1 cellular context compared by ENCODE assay signal in the genomic region with DNA sequence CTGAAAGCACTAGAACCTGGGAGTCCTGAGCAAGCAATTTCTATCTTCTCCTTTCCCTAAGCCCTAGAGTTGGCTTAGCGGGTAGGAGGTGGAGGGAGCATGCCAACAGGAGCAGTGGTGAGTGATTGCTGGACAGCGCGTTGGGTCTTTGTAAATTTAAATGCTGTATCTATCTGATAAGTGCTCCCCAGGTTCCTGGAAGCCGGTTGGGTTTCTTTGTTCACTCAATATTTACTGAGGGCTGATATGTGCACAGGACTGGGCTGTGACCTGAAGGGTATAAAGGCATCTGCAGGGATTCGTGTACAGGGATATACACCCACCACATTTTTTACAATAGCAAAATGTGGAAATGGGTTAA.
A peak's percentile ranks its signal among the peaks of the same experiment; 100 is the strongest.
TF ChIP-seq lines count a peak whose summit lies in the region.

No MANE protein-coding gene starts in this region.

TF ChIP-seq in HepG2, 621 proteins besides CTCF, POLR2A, EP300 and RAD21 (continued from another document and continues in another):
- TF ChIP-seq ZNF160 (CRISPR knock-in tag; IDR thresholded peaks at IDR 0.05) (no peak), ZNF766 (CRISPR knock-in tag; IDR thresholded peaks at IDR 0.05; ENCODE audit: borderline replicate concordance) (no peak), HDAC1 (CRISPR knock-in tag; IDR thresholded peaks at IDR 0.05) (0 out of 2 replicates have a peak, but pooled peaks have one; percentile 7), GATAD2A (CRISPR knock-in tag; IDR thresholded peaks at IDR 0.05) (no peak), TEAD3 (CRISPR knock-in tag; optimal IDR thresholded peaks at IDR 0.05; ENCODE audit: borderline replicate concordance) (peak; percentile 3), MEIS1 (CRISPR knock-in tag; IDR thresholded peaks at IDR 0.05; ENCODE audit: borderline replicate concordance) (no peak), SP140L (CRISPR knock-in tag; IDR thresholded peaks at IDR 0.05; ENCODE audit: borderline replicate concordance) (no peak), FOXK2 (IDR thresholded peaks at IDR 0.05) (no peak), SETDB1 (CRISPR knock-in tag; IDR thresholded peaks at IDR 0.05; ENCODE audit: borderline replicate concordance) (no peak), ZNF44 (CRISPR knock-in tag; IDR thresholded peaks at IDR 0.05) (no peak), NFE2 (CRISPR knock-in tag; IDR thresholded peaks at IDR 0.05) (no peak), ZBTB20 (CRISPR knock-in tag; IDR thresholded peaks at IDR 0.05; ENCODE audit: borderline replicate concordance, low read depth) (no peak), ZNF12 (CRISPR knock-in tag; IDR thresholded peaks at IDR 0.05) (no peak), ZNF782 (CRISPR knock-in tag; IDR thresholded peaks at IDR 0.05; ENCODE audit: borderline replicate concordance) (no peak), SALL1 (CRISPR knock-in tag; IDR thresholded peaks at IDR 0.05) (no peak), ZNF878 (CRISPR knock-in tag; IDR thresholded peaks at IDR 0.05) (no peak), ZMAT3 (CRISPR knock-in tag; conservative IDR thresholded peaks at IDR 0.05) (0 out of 2 replicates have a peak, but pooled peaks have one; percentile 49), MBNL3 (CRISPR knock-in tag; conservative IDR thresholded peaks at IDR 0.05) (no peak), ESRRA (CRISPR knock-in tag; IDR thresholded peaks at IDR 0.05; ENCODE audit: low read depth) (no peak), HNRNPUL1 (IDR thresholded peaks at IDR 0.05; ENCODE audit: low read depth, low read length) (no peak), BORCS8-MEF2B (CRISPR knock-in tag; IDR thresholded peaks at IDR 0.05) (no peak), FOXA1 (IDR thresholded peaks at IDR 0.05) (no peak), FOXA1 (CRISPR knock-in tag; IDR thresholded peaks at IDR 0.05) (peak; percentile 21; the same call in 1 of the 2 replicates), ZNF546 (CRISPR knock-in tag; conservative IDR thresholded peaks at IDR 0.05) (no peak), GABPA (IDR thresholded peaks at IDR 0.05; ENCODE audit: low read depth, low read length) (no peak), GABPA (CRISPR knock-in tag; IDR thresholded peaks at IDR 0.05; ENCODE audit: low read depth) (no peak), SNAI1 (CRISPR knock-in tag; IDR thresholded peaks at IDR 0.05; ENCODE audit: borderline replicate concordance) (no peak), SOX13 (IDR thresholded peaks at IDR 0.05) (no peak), SOX13 (CRISPR knock-in tag; conservative IDR thresholded peaks at IDR 0.05 in 1 of 2, IDR thresholded peaks at IDR 0.05 in 1 of 2) (no peak; a peak in 1 of 4 replicates), ZNF256 (CRISPR knock-in tag; conservative IDR thresholded peaks at IDR 0.05) (no peak), TSC22D2 (CRISPR knock-in tag; IDR thresholded peaks at IDR 0.05; ENCODE audit: borderline replicate concordance) (no peak)
- TF ChIP-seq, protein P1, sequence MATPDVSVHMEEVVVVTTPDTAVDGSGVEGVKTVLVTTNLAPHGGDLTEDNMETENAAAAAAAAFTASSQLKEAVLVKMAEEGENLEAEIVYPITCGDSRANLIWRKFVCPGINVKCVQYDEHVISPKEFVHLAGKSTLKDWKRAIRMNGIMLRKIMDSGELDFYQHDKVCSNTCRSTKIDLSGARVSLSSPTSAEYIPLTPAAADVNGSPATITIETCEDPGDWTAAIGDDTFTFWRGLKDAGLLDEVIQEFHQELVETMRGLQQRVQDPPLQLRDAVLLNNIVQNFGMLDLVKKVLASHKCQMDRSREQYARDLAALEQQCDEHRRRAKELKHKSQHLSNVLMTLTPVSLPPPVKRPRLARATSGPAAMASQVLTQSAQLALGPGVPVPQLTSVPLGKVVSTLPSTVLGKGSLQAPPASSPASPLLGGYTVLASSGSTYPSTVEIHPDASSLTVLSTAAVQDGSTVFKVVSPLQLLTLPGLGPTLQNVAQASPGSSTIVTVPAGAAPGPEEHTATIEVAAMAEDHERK (CRISPR knock-in tag; IDR thresholded peaks at IDR 0.05; ENCODE audit: low read depth) = no peak
- TF ChIP-seq, protein P2, sequence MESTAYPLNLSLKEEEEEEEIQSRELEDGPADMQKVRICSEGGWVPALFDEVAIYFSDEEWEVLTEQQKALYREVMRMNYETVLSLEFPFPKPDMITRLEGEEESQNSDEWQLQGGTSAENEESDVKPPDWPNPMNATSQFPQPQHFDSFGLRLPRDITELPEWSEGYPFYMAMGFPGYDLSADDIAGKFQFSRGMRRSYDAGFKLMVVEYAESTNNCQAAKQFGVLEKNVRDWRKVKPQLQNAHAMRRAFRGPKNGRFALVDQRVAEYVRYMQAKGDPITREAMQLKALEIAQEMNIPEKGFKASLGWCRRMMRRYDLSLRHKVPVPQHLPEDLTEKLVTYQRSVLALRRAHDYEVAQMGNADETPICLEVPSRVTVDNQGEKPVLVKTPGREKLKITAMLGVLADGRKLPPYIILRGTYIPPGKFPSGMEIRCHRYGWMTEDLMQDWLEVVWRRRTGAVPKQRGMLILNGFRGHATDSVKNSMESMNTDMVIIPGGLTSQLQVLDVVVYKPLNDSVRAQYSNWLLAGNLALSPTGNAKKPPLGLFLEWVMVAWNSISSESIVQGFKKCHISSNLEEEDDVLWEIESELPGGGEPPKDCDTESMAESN (CRISPR knock-in tag; conservative IDR thresholded peaks at IDR 0.05) = no peak
- TF ChIP-seq, protein P3, sequence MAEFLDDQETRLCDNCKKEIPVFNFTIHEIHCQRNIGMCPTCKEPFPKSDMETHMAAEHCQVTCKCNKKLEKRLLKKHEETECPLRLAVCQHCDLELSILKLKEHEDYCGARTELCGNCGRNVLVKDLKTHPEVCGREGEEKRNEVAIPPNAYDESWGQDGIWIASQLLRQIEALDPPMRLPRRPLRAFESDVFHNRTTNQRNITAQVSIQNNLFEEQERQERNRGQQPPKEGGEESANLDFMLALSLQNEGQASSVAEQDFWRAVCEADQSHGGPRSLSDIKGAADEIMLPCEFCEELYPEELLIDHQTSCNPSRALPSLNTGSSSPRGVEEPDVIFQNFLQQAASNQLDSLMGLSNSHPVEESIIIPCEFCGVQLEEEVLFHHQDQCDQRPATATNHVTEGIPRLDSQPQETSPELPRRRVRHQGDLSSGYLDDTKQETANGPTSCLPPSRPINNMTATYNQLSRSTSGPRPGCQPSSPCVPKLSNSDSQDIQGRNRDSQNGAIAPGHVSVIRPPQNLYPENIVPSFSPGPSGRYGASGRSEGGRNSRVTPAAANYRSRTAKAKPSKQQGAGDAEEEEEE (CRISPR knock-in tag; IDR thresholded peaks at IDR 0.05; ENCODE audit: borderline replicate concordance) = no peak
- TF ChIP-seq, protein P4, sequence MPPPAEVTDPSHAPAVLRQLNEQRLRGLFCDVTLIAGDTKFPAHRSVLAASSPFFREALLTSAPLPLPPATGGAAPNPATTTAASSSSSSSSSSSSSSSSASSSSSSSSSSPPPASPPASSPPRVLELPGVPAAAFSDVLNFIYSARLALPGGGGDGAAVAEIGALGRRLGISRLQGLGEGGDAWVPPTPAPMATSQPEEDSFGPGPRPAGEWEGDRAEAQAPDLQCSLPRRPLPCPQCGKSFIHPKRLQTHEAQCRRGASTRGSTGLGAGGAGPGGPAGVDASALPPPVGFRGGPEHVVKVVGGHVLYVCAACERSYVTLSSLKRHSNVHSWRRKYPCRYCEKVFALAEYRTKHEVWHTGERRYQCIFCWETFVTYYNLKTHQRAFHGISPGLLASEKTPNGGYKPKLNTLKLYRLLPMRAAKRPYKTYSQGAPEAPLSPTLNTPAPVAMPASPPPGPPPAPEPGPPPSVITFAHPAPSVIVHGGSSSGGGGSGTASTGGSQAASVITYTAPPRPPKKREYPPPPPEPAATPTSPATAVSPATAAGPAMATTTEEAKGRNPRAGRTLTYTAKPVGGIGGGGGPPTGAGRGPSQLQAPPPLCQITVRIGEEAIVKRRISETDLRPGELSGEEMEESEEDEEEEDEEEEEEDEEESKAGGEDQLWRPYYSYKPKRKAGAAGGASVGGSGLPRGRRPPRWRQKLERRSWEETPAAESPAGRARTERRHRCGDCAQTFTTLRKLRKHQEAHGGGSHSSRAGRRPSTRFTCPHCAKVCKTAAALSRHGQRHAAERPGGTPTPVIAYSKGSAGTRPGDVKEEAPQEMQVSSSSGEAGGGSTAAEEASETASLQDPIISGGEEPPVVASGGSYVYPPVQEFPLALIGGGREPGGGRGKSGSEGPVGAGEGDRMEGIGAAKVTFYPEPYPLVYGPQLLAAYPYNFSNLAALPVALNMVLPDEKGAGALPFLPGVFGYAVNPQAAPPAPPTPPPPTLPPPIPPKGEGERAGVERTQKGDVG (CRISPR knock-in tag; IDR thresholded peaks at IDR 0.05; ENCODE audit: borderline replicate concordance) = no peak
- TF ChIP-seq, protein P5, sequence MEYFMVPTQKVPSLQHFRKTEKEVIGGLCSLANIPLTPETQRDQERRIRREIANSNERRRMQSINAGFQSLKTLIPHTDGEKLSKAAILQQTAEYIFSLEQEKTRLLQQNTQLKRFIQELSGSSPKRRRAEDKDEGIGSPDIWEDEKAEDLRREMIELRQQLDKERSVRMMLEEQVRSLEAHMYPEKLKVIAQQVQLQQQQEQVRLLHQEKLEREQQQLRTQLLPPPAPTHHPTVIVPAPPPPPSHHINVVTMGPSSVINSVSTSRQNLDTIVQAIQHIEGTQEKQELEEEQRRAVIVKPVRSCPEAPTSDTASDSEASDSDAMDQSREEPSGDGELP (IDR thresholded peaks at IDR 0.05; ENCODE audit: borderline replicate concordance, low read depth) = no peak
- TF ChIP-seq, protein P6, sequence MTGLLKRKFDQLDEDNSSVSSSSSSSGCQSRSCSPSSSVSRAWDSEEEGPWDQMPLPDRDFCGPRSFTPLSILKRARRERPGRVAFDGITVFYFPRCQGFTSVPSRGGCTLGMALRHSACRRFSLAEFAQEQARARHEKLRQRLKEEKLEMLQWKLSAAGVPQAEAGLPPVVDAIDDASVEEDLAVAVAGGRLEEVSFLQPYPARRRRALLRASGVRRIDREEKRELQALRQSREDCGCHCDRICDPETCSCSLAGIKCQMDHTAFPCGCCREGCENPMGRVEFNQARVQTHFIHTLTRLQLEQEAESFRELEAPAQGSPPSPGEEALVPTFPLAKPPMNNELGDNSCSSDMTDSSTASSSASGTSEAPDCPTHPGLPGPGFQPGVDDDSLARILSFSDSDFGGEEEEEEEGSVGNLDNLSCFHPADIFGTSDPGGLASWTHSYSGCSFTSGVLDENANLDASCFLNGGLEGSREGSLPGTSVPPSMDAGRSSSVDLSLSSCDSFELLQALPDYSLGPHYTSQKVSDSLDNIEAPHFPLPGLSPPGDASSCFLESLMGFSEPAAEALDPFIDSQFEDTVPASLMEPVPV (CRISPR knock-in tag; IDR thresholded peaks at IDR 0.05) = no peak
- TF ChIP-seq, protein P7, sequence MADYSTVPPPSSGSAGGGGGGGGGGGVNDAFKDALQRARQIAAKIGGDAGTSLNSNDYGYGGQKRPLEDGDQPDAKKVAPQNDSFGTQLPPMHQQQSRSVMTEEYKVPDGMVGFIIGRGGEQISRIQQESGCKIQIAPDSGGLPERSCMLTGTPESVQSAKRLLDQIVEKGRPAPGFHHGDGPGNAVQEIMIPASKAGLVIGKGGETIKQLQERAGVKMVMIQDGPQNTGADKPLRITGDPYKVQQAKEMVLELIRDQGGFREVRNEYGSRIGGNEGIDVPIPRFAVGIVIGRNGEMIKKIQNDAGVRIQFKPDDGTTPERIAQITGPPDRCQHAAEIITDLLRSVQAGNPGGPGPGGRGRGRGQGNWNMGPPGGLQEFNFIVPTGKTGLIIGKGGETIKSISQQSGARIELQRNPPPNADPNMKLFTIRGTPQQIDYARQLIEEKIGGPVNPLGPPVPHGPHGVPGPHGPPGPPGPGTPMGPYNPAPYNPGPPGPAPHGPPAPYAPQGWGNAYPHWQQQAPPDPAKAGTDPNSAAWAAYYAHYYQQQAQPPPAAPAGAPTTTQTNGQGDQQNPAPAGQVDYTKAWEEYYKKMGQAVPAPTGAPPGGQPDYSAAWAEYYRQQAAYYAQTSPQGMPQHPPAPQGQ (CRISPR knock-in tag; IDR thresholded peaks at IDR 0.05; ENCODE audit: borderline replicate concordance) = no peak
- TF ChIP-seq, protein P8, sequence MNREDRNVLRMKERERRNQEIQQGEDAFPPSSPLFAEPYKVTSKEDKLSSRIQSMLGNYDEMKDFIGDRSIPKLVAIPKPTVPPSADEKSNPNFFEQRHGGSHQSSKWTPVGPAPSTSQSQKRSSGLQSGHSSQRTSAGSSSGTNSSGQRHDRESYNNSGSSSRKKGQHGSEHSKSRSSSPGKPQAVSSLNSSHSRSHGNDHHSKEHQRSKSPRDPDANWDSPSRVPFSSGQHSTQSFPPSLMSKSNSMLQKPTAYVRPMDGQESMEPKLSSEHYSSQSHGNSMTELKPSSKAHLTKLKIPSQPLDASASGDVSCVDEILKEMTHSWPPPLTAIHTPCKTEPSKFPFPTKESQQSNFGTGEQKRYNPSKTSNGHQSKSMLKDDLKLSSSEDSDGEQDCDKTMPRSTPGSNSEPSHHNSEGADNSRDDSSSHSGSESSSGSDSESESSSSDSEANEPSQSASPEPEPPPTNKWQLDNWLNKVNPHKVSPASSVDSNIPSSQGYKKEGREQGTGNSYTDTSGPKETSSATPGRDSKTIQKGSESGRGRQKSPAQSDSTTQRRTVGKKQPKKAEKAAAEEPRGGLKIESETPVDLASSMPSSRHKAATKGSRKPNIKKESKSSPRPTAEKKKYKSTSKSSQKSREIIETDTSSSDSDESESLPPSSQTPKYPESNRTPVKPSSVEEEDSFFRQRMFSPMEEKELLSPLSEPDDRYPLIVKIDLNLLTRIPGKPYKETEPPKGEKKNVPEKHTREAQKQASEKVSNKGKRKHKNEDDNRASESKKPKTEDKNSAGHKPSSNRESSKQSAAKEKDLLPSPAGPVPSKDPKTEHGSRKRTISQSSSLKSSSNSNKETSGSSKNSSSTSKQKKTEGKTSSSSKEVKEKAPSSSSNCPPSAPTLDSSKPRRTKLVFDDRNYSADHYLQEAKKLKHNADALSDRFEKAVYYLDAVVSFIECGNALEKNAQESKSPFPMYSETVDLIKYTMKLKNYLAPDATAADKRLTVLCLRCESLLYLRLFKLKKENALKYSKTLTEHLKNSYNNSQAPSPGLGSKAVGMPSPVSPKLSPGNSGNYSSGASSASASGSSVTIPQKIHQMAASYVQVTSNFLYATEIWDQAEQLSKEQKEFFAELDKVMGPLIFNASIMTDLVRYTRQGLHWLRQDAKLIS (CRISPR knock-in tag; IDR thresholded peaks at IDR 0.05) = no peak
